Comparison of ENCODE assay signal across 1 cellular context in genomic region chr16:67426022-67426421, GRCh38.
TF ChIP-seq lines count a peak whose summit lies in the region.

No MANE protein-coding gene starts in this region.

TF ChIP-seq in GM23338, 12 proteins besides CTCF, POLR2A, EP300 and RAD21:
- TF ChIP-seq ZNF462 (CRISPR knock-in tag; IDR thresholded peaks at IDR 0.05): no peak
- no peak for TF ChIP-seq NANOG (IDR thresholded peaks at IDR 0.05; ENCODE audit: borderline replicate concordance)
- TF ChIP-seq EZH2phosphoT487 (IDR thresholded peaks at IDR 0.05; ENCODE audit: unreplicated experiment): no peak
- TF ChIP-seq JUNB (IDR thresholded peaks at IDR 0.05; ENCODE audit: unreplicated experiment): no peak
- TF ChIP-seq CREB1 (CRISPR knock-in tag; IDR thresholded peaks at IDR 0.05; ENCODE audit: low read depth): no peak
- no peak for TF ChIP-seq ETS1 (IDR thresholded peaks at IDR 0.05)
- no peak for TF ChIP-seq STAT1 (IDR thresholded peaks at IDR 0.05; ENCODE audit: unreplicated experiment)
- TF ChIP-seq REST (IDR thresholded peaks at IDR 0.05; ENCODE audit: unreplicated experiment): no peak
- no peak for TF ChIP-seq EZH2 (IDR thresholded peaks at IDR 0.05; ENCODE audit: low read depth, unreplicated experiment)
- no peak for TF ChIP-seq ZNF114 (CRISPR knock-in tag; IDR thresholded peaks at IDR 0.05)
- no peak for TF ChIP-seq ZNF331 (CRISPR knock-in tag; IDR thresholded peaks at IDR 0.05; ENCODE audit: low read depth)
- TF ChIP-seq POLR2AphosphoS5 (IDR thresholded peaks at IDR 0.05; ENCODE audit: low read depth): no peak
